In the genomic region with DNA sequence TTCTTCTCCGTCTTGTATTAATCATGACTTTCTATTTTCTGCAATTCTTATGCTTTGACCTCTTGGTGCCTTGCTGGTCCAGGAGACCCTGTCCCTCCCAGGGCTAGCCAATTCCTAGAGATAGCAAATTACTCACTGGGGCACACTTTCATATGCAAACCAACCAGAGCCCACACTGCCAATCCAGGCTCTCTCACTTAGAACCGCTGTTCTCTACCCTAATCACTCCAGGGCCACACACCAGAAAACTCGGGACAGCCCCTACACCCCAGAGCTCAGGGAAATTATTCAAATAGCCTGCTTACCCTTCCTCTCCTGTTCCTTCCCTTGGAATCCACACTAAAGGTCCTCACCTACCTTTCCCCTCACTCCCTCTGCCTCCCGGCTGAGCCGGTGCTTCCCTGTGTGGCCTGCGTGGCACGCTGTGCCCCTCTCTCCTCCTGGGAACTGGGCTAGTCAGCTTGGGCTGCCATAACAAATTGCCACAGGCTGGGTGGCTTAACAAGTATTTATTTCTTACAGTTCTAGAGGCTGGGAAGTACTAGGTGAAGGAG, we compare ENCODE assay signal across 2 cellular contexts.
TF ChIP-seq lines count a peak whose summit lies in the region.

No MANE protein-coding gene starts in this region.

TF ChIP-seq in GM23338, 12 proteins besides CTCF, POLR2A, EP300 and RAD21 (continued from another document):
- no peak for TF ChIP-seq ZNF114 (CRISPR knock-in tag; IDR thresholded peaks at IDR 0.05)
- no peak for TF ChIP-seq STAT1 (IDR thresholded peaks at IDR 0.05; ENCODE audit: unreplicated experiment)
- no peak for TF ChIP-seq ZNF331 (CRISPR knock-in tag; IDR thresholded peaks at IDR 0.05; ENCODE audit: low read depth)

TF ChIP-seq in WTC11, 78 proteins besides CTCF, POLR2A, EP300 and RAD21 (continued from another document):
- TF ChIP-seq, protein P1, sequence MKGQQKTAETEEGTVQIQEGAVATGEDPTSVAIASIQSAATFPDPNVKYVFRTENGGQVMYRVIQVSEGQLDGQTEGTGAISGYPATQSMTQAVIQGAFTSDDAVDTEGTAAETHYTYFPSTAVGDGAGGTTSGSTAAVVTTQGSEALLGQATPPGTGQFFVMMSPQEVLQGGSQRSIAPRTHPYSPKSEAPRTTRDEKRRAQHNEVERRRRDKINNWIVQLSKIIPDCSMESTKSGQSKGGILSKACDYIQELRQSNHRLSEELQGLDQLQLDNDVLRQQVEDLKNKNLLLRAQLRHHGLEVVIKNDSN (CRISPR knock-in tag; IDR thresholded peaks at IDR 0.05) = no peak
- TF ChIP-seq, protein P2, sequence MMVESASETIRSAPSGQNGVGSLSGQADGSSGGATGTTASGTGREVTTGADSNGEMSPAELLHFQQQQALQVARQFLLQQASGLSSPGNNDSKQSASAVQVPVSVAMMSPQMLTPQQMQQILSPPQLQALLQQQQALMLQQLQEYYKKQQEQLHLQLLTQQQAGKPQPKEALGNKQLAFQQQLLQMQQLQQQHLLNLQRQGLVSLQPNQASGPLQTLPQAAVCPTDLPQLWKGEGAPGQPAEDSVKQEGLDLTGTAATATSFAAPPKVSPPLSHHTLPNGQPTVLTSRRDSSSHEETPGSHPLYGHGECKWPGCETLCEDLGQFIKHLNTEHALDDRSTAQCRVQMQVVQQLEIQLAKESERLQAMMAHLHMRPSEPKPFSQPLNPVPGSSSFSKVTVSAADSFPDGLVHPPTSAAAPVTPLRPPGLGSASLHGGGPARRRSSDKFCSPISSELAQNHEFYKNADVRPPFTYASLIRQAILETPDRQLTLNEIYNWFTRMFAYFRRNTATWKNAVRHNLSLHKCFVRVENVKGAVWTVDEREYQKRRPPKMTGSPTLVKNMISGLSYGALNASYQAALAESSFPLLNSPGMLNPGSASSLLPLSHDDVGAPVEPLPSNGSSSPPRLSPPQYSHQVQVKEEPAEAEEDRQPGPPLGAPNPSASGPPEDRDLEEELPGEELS (CRISPR knock-in tag; IDR thresholded peaks at IDR 0.05) = no peak
- no peak for TF ChIP-seq ZNF263 (CRISPR knock-in tag; IDR thresholded peaks at IDR 0.05; ENCODE audit: low read depth)
